8 cellular contexts compared by ENCODE assay signal in genomic region chr14:89915114-89915878, GRCh38. TPM values are rescaled to one million over a fixed set of nuclear protein-coding genes. Genes with fewer than 3 reads are reported as not detected.
DNase-seq lines count a peak whose midpoint lies in the region; ATAC-seq and TF ChIP-seq lines count a peak whose summit lies in the region.

No MANE protein-coding gene starts in this region.

- peak; percentile 66 for ATAC-seq in activated CD8-positive, alpha-beta T cell treated with anti-CD3 and anti-CD28 coated beads for 36 hours
- ATAC-seq in effector memory CD8-positive, alpha-beta T cell (replicated peaks): peak; percentile 64
- no peak for ATAC-seq in GM21576 (IDR thresholded peaks at IDR 0.05; ENCODE audit: unreplicated experiment)

- H3K27ac Mint-ChIP-seq in HFFc6: peak overlapping the region; percentile 98
- no peak overlapping the region for H3K27ac Mint-ChIP-seq in activated CD8-positive, alpha-beta T cell treated with anti-CD3 and anti-CD28 coated beads for 36 hours
- no peak overlapping the region for H3K27ac Mint-ChIP-seq in effector memory CD8-positive, alpha-beta T cell

- POLR2A ChIA-PET in activated CD8-positive, alpha-beta T cell treated with anti-CD3 and anti-CD28 coated beads for 36 hours (lab: Charles Lee): no interaction called here

- H3K36me3 Mint-ChIP-seq in HFFc6 (ENCODE audit: low read depth): no peaks in the 10 kb centered on the region
- H3K36me3 Mint-ChIP-seq in activated CD8-positive, alpha-beta T cell treated with anti-CD3 and anti-CD28 coated beads for 36 hours (ENCODE audit: low read depth): no peaks in the 10 kb centered on the region
- no peaks in the 10 kb centered on the region for H3K36me3 Mint-ChIP-seq in effector memory CD8-positive, alpha-beta T cell (ENCODE audit: insufficient read depth)

- DNase-seq in CMK (ENCODE audit: low read depth): peak; percentile 33
- DNase-seq in HFFc6: peak; percentile 69
- peak; percentile 76 for DNase-seq in NCI-H82 (lab: John Stamatoyannopoulos, UW)
- DNase-seq in activated CD8-positive, alpha-beta T cell treated with anti-CD3 and anti-CD28 coated beads for 36 hours: peak; percentile 77
- DNase-seq in effector memory CD8-positive, alpha-beta T cell: peak; percentile 52 to 72 (median 59)
- DNase-seq in middle frontal gyrus (ENCODE audit: extremely low spot score, low spot score): peak; percentile 86
- DNase-seq in stimulated activated CD8-positive, alpha-beta memory T cell treated with anti-CD3 and anti-CD28 coated beads, Interleukin-7, amount 100 ng/mL, for 24 hours (ENCODE audit: low read depth): peak; percentile 17

- H3K27me3 Mint-ChIP-seq in HFFc6 (ENCODE audit: insufficient read depth): peaks cover 2% of the 10 kb centered on the region; the same call in 1 of the 2 replicates
- H3K27me3 Mint-ChIP-seq in activated CD8-positive, alpha-beta T cell treated with anti-CD3 and anti-CD28 coated beads for 36 hours: peaks cover 10% of the 10 kb centered on the region
- peaks cover 0 to 4% of the 10 kb centered on the region in 2 donors for H3K27me3 Mint-ChIP-seq in effector memory CD8-positive, alpha-beta T cell

- no peak overlapping the region for H3K4me3 Mint-ChIP-seq in HFFc6
- no peak overlapping the region for H3K4me3 Mint-ChIP-seq in activated CD8-positive, alpha-beta T cell treated with anti-CD3 and anti-CD28 coated beads for 36 hours
- no peak overlapping the region for H3K4me3 Mint-ChIP-seq in effector memory CD8-positive, alpha-beta T cell

- no peaks in the 10 kb centered on the region for H3K9me3 Mint-ChIP-seq in HFFc6
- H3K9me3 Mint-ChIP-seq in activated CD8-positive, alpha-beta T cell treated with anti-CD3 and anti-CD28 coated beads for 36 hours: no peaks in the 10 kb centered on the region
- H3K9me3 Mint-ChIP-seq in effector memory CD8-positive, alpha-beta T cell: no peaks in the 10 kb centered on the region

- CTCF ChIA-PET in activated CD8-positive, alpha-beta T cell treated with anti-CD3 and anti-CD28 coated beads for 36 hours (lab: Charles Lee): interaction anchor here (0.6 to 2.3 kb wide), 17 partner anchors 9 to 1090 kb away, joined by 3 to 13 read pairs (median 3); no protein-coding TSS in a partner anchor

- intact Hi-C loops in activated CD8-positive, alpha-beta T cell treated with anti-CD3 and anti-CD28 coated beads for 36 hours (cut with micrococcal nuclease): loop anchor here (5.0 kb wide), 2 partner anchors 298 to 873 kb away; no protein-coding TSS in a partner anchor

- TF ChIP-seq CTCF in HFFc6 (IDR thresholded peaks at IDR 0.05): peak; percentile 99
- TF ChIP-seq CTCF in activated CD8-positive, alpha-beta T cell treated with anti-CD3 and anti-CD28 coated beads for 36 hours (IDR thresholded peaks at IDR 0.05): peak; percentile 98

- peaks cover 77% of the 10 kb centered on the region for H3K4me1 Mint-ChIP-seq in HFFc6 (ENCODE audit: low read depth)
- H3K4me1 Mint-ChIP-seq in activated CD8-positive, alpha-beta T cell treated with anti-CD3 and anti-CD28 coated beads for 36 hours (ENCODE audit: low read depth): peaks cover 3% of the 10 kb centered on the region
- no peaks in the 10 kb centered on the region for H3K4me1 Mint-ChIP-seq in effector memory CD8-positive, alpha-beta T cell (ENCODE audit: low read depth in 2 of 2)

RNA-seq across cellular contexts. Expression of gene EFCAB11, which starts 39.2 kb away (rescaled TPM):
- 1 to 10 TPM; 6.6 to 8.4 (median 6.9) TPM for total RNA-seq in HFFc6 (2021; fragmentation: NEBNext Ultra II Directional; extraction: Animal tissue kit (Norgen Biotek cat#: 25700))
- 1 to 10 TPM; 6.6 to 8.4 TPM for total RNA-seq in activated CD8-positive, alpha-beta T cell treated with anti-CD3 and anti-CD28 coated beads for 36 hours

RNA-seq across cellular contexts. Expression of gene TDP1, which starts 40.4 kb away (rescaled TPM):
- total RNA-seq in HFFc6 (2021; fragmentation: NEBNext Ultra II Directional; extraction: Animal tissue kit (Norgen Biotek cat#: 25700)): 10 to 100 TPM; 20.3 to 28.3 (median 23.3) TPM
- total RNA-seq in activated CD8-positive, alpha-beta T cell treated with anti-CD3 and anti-CD28 coated beads for 36 hours: 100 to 1,000 TPM in 1 of 2 experiments, 10 to 100 TPM in 1; 97.2 to 103 TPM

Comparison
In these comparisons a context has a peak if more than half of its experiments do, and no peak if none do; other contexts are left out.
1. DNase-seq: peak in every context shown above with its lines; median percentile 86 in middle frontal gyrus; 77 in activated CD8-positive, alpha-beta T cell treated with anti-CD3 and anti-CD28 coated beads for 36 hours; 76 in NCI-H82; 69 in HFFc6; 59 in effector memory CD8-positive, alpha-beta T cell; 33 in CMK; 17 in stimulated activated CD8-positive, alpha-beta memory T cell treated with anti-CD3 and anti-CD28 coated beads, Interleukin-7, amount 100 ng/mL, for 24 hours.